In genomic region chr3:186932281-186933181, GRCh38 we compare ENCODE assay signal across 8 cellular contexts. TPM values are rescaled to one million over a fixed set of nuclear protein-coding genes. Genes with fewer than 3 reads are reported as not detected.
DNase-seq lines count a peak whose midpoint lies in the region; ATAC-seq and TF ChIP-seq lines count a peak whose summit lies in the region.

No MANE protein-coding gene starts in this region.

- DNase-seq in H7 (no peak), SK-N-MC (ENCODE audit: low read depth, low spot score) (no peak), epithelial cell of proximal tubule (ENCODE audit: low read depth) (no peak), osteoblast (ENCODE audit: insufficient read length, low spot score, missing footprints) (no peak), NOMO-1 treated with DMSO at 0.1 percent for 48 hours (lab: John Stamatoyannopoulos, UW; ENCODE audit: unreplicated experiment) (no peak), MV-4-11 (lab: John Stamatoyannopoulos, UW) (no peak), left colon (no peak)

- TF ChIP-seq CTCF in epithelial cell of proximal tubule (conservative IDR thresholded peaks at IDR 0.05; ENCODE audit: low read depth, low read length) (no peak), osteoblast (IDR thresholded peaks at IDR 0.05; ENCODE audit: extremely low read depth, low read depth, low read length) (no peak)

- H3K27ac ChIP-seq in SK-N-MC (peak overlapping the region; percentile 26; the same call in 1 of the 2 replicates), osteoblast (ENCODE audit: low read depth, low read length) (no peak overlapping the region)

- peak overlapping the region; percentile 92 for H3K4me2 ChIP-seq in osteoblast (ENCODE audit: insufficient read depth, low read length)

- H3K9me3 ChIP-seq in SK-N-MC (ENCODE audit: low read depth, low read length) (no peaks in the 10 kb centered on the region), osteoblast (ENCODE audit: low read depth, low read length) (no peaks in the 10 kb centered on the region)

- no peak for ATAC-seq in HG02840 (IDR thresholded peaks at IDR 0.05; ENCODE audit: low FRiP score, unreplicated experiment)
- no peak for ATAC-seq in left colon

- no peaks in the 10 kb centered on the region for H4K20me1 ChIP-seq in osteoblast (ENCODE audit: insufficient read depth, low read length)

- H2AFZ ChIP-seq in osteoblast (ENCODE audit: low read length): peak overlapping the region; percentile 88

- H3K9ac ChIP-seq in SK-N-MC (ENCODE audit: insufficient read length): peak overlapping the region; percentile 22

- peaks cover 6% of the 10 kb centered on the region for H3K36me3 ChIP-seq in H7 (replicated peaks; ENCODE audit: control insufficient read depth, insufficient read depth, low read length)
- H3K36me3 ChIP-seq in SK-N-MC (ENCODE audit: insufficient read depth, low read length): peaks cover 12% of the 10 kb centered on the region; the same call in 1 of the 2 replicates
- H3K36me3 ChIP-seq in osteoblast (ENCODE audit: insufficient read depth, low read length): no peaks in the 10 kb centered on the region

- H3K27me3 ChIP-seq in H7 (ENCODE audit: control insufficient read depth, insufficient read depth, low read length): peaks cover 3% of the 10 kb centered on the region; the same call in 1 of the 2 replicates
- peaks cover 10% of the 10 kb centered on the region for H3K27me3 ChIP-seq in osteoblast (ENCODE audit: insufficient read depth, low read length)

- H3K4me1 ChIP-seq in osteoblast (ENCODE audit: insufficient read depth, low read length): peaks cover 12% of the 10 kb centered on the region

- intact Hi-C loops in left colon (cut with DNase I, micrococcal nuclease): no loop called here

- H3K79me2 ChIP-seq in osteoblast (ENCODE audit: insufficient read depth, low read length): no peaks in the 10 kb centered on the region

- H3K4me3 ChIP-seq in H7 (ENCODE audit: insufficient read depth, low read depth, low read length) (peak overlapping the region; percentile 88), SK-N-MC (peak overlapping the region; percentile 95), epithelial cell of proximal tubule (ENCODE audit: low read depth, low read length) (peak overlapping the region; percentile 80), osteoblast (ENCODE audit: insufficient read depth, low read length) (peak overlapping the region; percentile 75)

RNA-seq across cellular contexts. Expression of gene ST6GAL1, which starts 2.2 kb away (rescaled TPM):
- 53.5 and 62.2 TPM in 2 replicates for total RNA-seq in H7 (2014; rRNA removed; shearing (Covaris generic))
- total RNA-seq in epithelial cell of proximal tubule (23.1 and 35.8 TPM in 2 replicates), osteoblast (8.0 and 9.1 TPM in 2 replicates), left colon (10 to 100 TPM; 57.3 to 62.6 TPM)
